14 cellular contexts compared by ENCODE assay signal in genomic region chr6:87879144-87879861, GRCh38.
DNase-seq lines count a peak whose midpoint lies in the region; ATAC-seq and TF ChIP-seq lines count a peak whose summit lies in the region.
"Had no signal": no experiment of that assay in that cellular context is flagged by ENCODE, and none has a peak within 500 bp of the region (broad histone marks: within the 10 kb centered on the region; RNA-seq: fewer than 3 reads in every experiment).

No MANE protein-coding gene starts in this region.

- no peaks in the 10 kb centered on the region for H3K4me1 Mint-ChIP-seq in osteocyte (ENCODE audit: unreplicated experiment)
- H3K4me1 Mint-ChIP-seq in GM23338 = 0 out of 3 replicates have a peak, but pooled peaks cover 2% of the 10 kb centered on the region
- H3K4me1 Mint-ChIP-seq: activated naive CD4-positive, alpha-beta T cell treated with anti-CD3 and anti-CD28 coated beads, Interleukin-2, amount 50 U/mL, for 24 hours; WTC11 had no signal

- H3F3A ChIP-seq in SU-DHL-6 (ENCODE audit: insufficient read depth) (peaks cover 21% of the 10 kb centered on the region), GM23338 (replicated peaks; ENCODE audit: low read depth) (no peaks in the 10 kb centered on the region)

- H3K27me3 ChIP-seq in GM06990 (replicated peaks; ENCODE audit: control insufficient read depth, insufficient read depth, low read length) = no peaks in the 10 kb centered on the region
- no peaks in the 10 kb centered on the region for H3K27me3 ChIP-seq in SU-DHL-6 (ENCODE audit: low read length)
- no peaks in the 10 kb centered on the region for H3K27me3 ChIP-seq in GM23338 (ENCODE audit: insufficient read depth)
- H3K27me3 ChIP-seq: BLaER1 treated with 17β-estradiol and CSF1 and Interleukin-3, amounts not matched to agents 10 nM and 100 nM had no signal

- peak overlapping the region; percentile 44 for H3K4me2 ChIP-seq in SU-DHL-6 (ENCODE audit: low read depth, low read length, poor library complexity, severe bottlenecking)
- no peak overlapping the region for H3K4me2 ChIP-seq in GM23338

- DNase-seq in GM06990 (ENCODE audit: extremely low read depth, insufficient read length) (peak; percentile 55), osteocyte (ENCODE audit: extremely low spot score, unreplicated experiment) (no peak), GM23338 (ENCODE audit: low spot score) (no peak), ureter (ENCODE audit: low spot score) (no peak)
- DNase-seq: effector CD8-positive, alpha-beta T cell; islet precursor cell; posterior cingulate gyrus had no signal

- H3K9me3 Mint-ChIP-seq in osteocyte (ENCODE audit: unreplicated experiment) (no peaks in the 10 kb centered on the region), GM23338 (peaks cover 3% of the 10 kb centered on the region; the same call in 1 of the 3 replicates)
- H3K9me3 Mint-ChIP-seq: activated naive CD4-positive, alpha-beta T cell treated with anti-CD3 and anti-CD28 coated beads, Interleukin-2, amount 50 U/mL, for 24 hours had no signal

- H3K36me3 Mint-ChIP-seq in osteocyte (ENCODE audit: unreplicated experiment) (no peaks in the 10 kb centered on the region), GM23338 (ENCODE audit: low read depth) (no peaks in the 10 kb centered on the region)
- H3K36me3 Mint-ChIP-seq: activated naive CD4-positive, alpha-beta T cell treated with anti-CD3 and anti-CD28 coated beads, Interleukin-2, amount 50 U/mL, for 24 hours; WTC11 had no signal

- no peaks in the 10 kb centered on the region for H3K9me2 ChIP-seq in SU-DHL-6 (replicated peaks; ENCODE audit: insufficient read depth, low read length)
- H3K9me2 ChIP-seq in GM23338 (ENCODE audit: insufficient read depth) = peaks cover 7% of the 10 kb centered on the region

- no peak overlapping the region for H3K27ac Mint-ChIP-seq in osteocyte (ENCODE audit: unreplicated experiment)
- no peak overlapping the region for H3K27ac Mint-ChIP-seq in GM23338
- H3K27ac Mint-ChIP-seq: activated naive CD4-positive, alpha-beta T cell treated with anti-CD3 and anti-CD28 coated beads, Interleukin-2, amount 50 U/mL, for 24 hours; WTC11 had no signal

- H4K20me1 ChIP-seq in SU-DHL-6 (ENCODE audit: low read depth, low read length) = no peaks in the 10 kb centered on the region
- H4K20me1 ChIP-seq in GM23338 (replicated peaks; ENCODE audit: insufficient read depth) = no peaks in the 10 kb centered on the region
- H4K20me1 ChIP-seq: BLaER1 treated with 17β-estradiol and CSF1 and Interleukin-3, amounts not matched to agents 10 nM and 100 nM had no signal

- H3K36me3 ChIP-seq in GM06990 (ENCODE audit: control insufficient read depth, insufficient read depth, low read length) (no peaks in the 10 kb centered on the region), SU-DHL-6 (ENCODE audit: low read length) (peaks cover 8% of the 10 kb centered on the region; the same call in 1 of the 2 replicates), GM23338 (ENCODE audit: insufficient read depth) (no peaks in the 10 kb centered on the region)
- H3K36me3 ChIP-seq: BLaER1 treated with 17β-estradiol and CSF1 and Interleukin-3, amounts not matched to agents 10 nM and 100 nM had no signal

- no peaks in the 10 kb centered on the region for H3K4me1 ChIP-seq in GM23338 (ENCODE audit: insufficient read depth)

- H3K4me3 Mint-ChIP-seq in osteocyte (ENCODE audit: unreplicated experiment) (no peak overlapping the region), GM23338 (no peak overlapping the region)
- H3K4me3 Mint-ChIP-seq: activated naive CD4-positive, alpha-beta T cell treated with anti-CD3 and anti-CD28 coated beads, Interleukin-2, amount 50 U/mL, for 24 hours; WTC11 had no signal

- H3K79me2 ChIP-seq in SU-DHL-6 (ENCODE audit: insufficient read depth, low read length) = no peaks in the 10 kb centered on the region
- no peaks in the 10 kb centered on the region for H3K79me2 ChIP-seq in GM23338 (replicated peaks; ENCODE audit: insufficient read depth)

- peak; percentile 85 for ATAC-seq in GM19455 (IDR thresholded peaks at IDR 0.05; ENCODE audit: unreplicated experiment)
- ATAC-seq in HG03159 (IDR thresholded peaks at IDR 0.05; ENCODE audit: unreplicated experiment) = peak; percentile 77
- ATAC-seq in GM21825 (IDR thresholded peaks at IDR 0.05; ENCODE audit: unreplicated experiment) = no peak
- ATAC-seq in GM23338 = no peak
- ATAC-seq: WTC11 had no signal

- H3K27me3 Mint-ChIP-seq in osteocyte (ENCODE audit: unreplicated experiment) = peaks cover 23% of the 10 kb centered on the region
- H3K27me3 Mint-ChIP-seq in GM23338 (ENCODE audit: insufficient read depth, low read depth, poor library complexity) = no peaks in the 10 kb centered on the region

- no peak for TF ChIP-seq CTCF in GM06990 (IDR thresholded peaks at IDR 0.05; ENCODE audit: insufficient read depth, low read length, poor library complexity, severe bottlenecking)
- TF ChIP-seq CTCF in SU-DHL-6 (IDR thresholded peaks at IDR 0.05; ENCODE audit: insufficient read depth, low read length, poor library complexity, severe bottlenecking) = no peak
- TF ChIP-seq CTCF in osteocyte (IDR thresholded peaks at IDR 0.05) = no peak
- no peak for TF ChIP-seq CTCF in GM23338 (conservative IDR thresholded peaks at IDR 0.05; ENCODE audit: low read depth in 2 of 2)

- peak overlapping the region; percentile 85 for H3K27ac ChIP-seq in SU-DHL-6 (ENCODE audit: low read depth, low read length)
- H3K27ac ChIP-seq in GM23338 (ENCODE audit: low read depth) = no peak overlapping the region

- H2AFZ ChIP-seq in SU-DHL-6 (ENCODE audit: low read depth, low read length, severe bottlenecking) = peak overlapping the region; percentile 6
- no peak overlapping the region for H2AFZ ChIP-seq in GM23338

- H3K9me3 ChIP-seq in SU-DHL-6 (ENCODE audit: insufficient read depth, low read length) = peaks cover 12% of the 10 kb centered on the region; the same call in 1 of the 2 replicates

- peak overlapping the region; percentile 19; the same call in 1 of the 2 replicates for H3K9ac ChIP-seq in SU-DHL-6 (ENCODE audit: low read length)
- H3K9ac ChIP-seq: BLaER1 treated with 17β-estradiol and CSF1 and Interleukin-3, amounts not matched to agents 10 nM and 100 nM had no signal

- no peak overlapping the region for H3K4me3 ChIP-seq in GM06990 (replicated peaks; ENCODE audit: low read depth, low read length)
- peak overlapping the region; percentile 9 for H3K4me3 ChIP-seq in SU-DHL-6 (ENCODE audit: insufficient read depth, low read length, poor library complexity, severe bottlenecking)
- H3K4me3 ChIP-seq in GM23338 = no peak overlapping the region
- H3K4me3 ChIP-seq: BLaER1 treated with 17β-estradiol and CSF1 and Interleukin-3, amounts not matched to agents 10 nM and 100 nM had no signal

TF ChIP-seq in GM23338, 12 proteins besides CTCF, POLR2A, EP300 and RAD21:
- TF ChIP-seq EZH2 (IDR thresholded peaks at IDR 0.05; ENCODE audit: low read depth, unreplicated experiment) (no peak), JUNB (IDR thresholded peaks at IDR 0.05; ENCODE audit: unreplicated experiment) (no peak), REST (IDR thresholded peaks at IDR 0.05; ENCODE audit: unreplicated experiment) (no peak)

Comparison
In these comparisons a context has a peak if more than half of its experiments do, and no peak if none do; other contexts are left out.
1. ATAC-seq: peak in GM19455 (single experiment) and HG03159 (single experiment); none in GM21825 (single experiment) and GM23338 (single experiment).